21 cellular contexts compared by ENCODE assay signal in the genomic region with DNA sequence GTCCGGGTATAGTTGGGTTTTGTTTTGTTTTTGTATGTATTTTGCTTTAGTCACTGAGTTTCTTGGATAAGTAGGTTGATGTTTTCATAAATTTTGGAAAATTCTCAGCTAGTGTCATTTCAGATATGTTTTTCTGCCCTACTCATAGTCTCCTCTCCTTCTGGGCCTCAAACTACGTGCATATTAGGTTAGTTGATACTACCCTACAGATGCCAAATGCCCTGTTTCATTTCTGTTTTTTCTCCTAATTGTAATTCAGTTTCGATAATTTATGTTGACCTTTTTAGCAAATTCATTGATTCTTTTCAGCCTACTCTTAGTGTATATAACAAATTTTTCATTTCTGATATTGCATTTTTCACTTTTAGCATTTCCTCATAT.
DNase-seq lines count a peak whose midpoint lies in the region; ATAC-seq and TF ChIP-seq lines count a peak whose summit lies in the region.
"Had no signal": no experiment of that assay in that cellular context is flagged by ENCODE, and none has a peak within 500 bp of the region (broad histone marks: within the 10 kb centered on the region; RNA-seq: fewer than 3 reads in every experiment).

No MANE protein-coding gene starts in this region.

- H3K9ac ChIP-seq in DND-41 (ENCODE audit: low read depth, low read length) (peak overlapping the region; percentile 56), OCI-LY3 (ENCODE audit: low read length) (peak overlapping the region; percentile 66), neural progenitor cell (no peak overlapping the region)
- H3K9ac ChIP-seq: GM23248 had no signal

- H3K27ac ChIP-seq in DND-41 (ENCODE audit: low read length) (peak overlapping the region; percentile 95), OCI-LY3 (ENCODE audit: low read length) (peak overlapping the region; percentile 95), neural progenitor cell (no peak overlapping the region)
- H3K27ac ChIP-seq: A549, GM23248, Peyer's patch had no signal

- DNase-seq in DND-41: no peak
- DNase-seq in neural progenitor cell (ENCODE audit: low spot score): no peak
- no peak for DNase-seq in activated naive CD4-positive, alpha-beta T cell treated with Interleukin-2 at 50 U/mL for 16 hours
- DNase-seq in NCI-H1436 (lab: John Stamatoyannopoulos, UW): no peak
- no peak for DNase-seq in type B pancreatic cell (ENCODE audit: extremely low spot score, unreplicated experiment)
- DNase-seq: CD4-positive, CD25-positive, alpha-beta regulatory T cell; GM23248; Kasumi-1; MM.1S; NCI-H1048; NCI-H1436 treated with DMSO at 0.1 percent for 48 hours; NCI-H2227 treated with DMSO at 0.1 percent for 48 hours; NCI-H510A; NK-92 treated with Interleukin-12 subunit alpha and Interleukin-12 subunit beta, amount 100 ng/mL, for 24 hours; Peyer's patch; T-cell had no signal

- H3K36me3 Mint-ChIP-seq in neural progenitor cell (no peaks in the 10 kb centered on the region), type B pancreatic cell (no peaks in the 10 kb centered on the region)
- H3K36me3 Mint-ChIP-seq: CD4-positive, CD25-positive, alpha-beta regulatory T cell; T-cell had no signal

- H3K27ac Mint-ChIP-seq in neural progenitor cell: no peak overlapping the region
- no peak overlapping the region for H3K27ac Mint-ChIP-seq in type B pancreatic cell
- H3K27ac Mint-ChIP-seq: CD4-positive, CD25-positive, alpha-beta regulatory T cell; T-cell had no signal

- ATAC-seq in DND-41 (ENCODE audit: insufficient read depth, low read depth) (peak; percentile 15), GM21723 (IDR thresholded peaks at IDR 0.05; ENCODE audit: unreplicated experiment) (peak; percentile 10)
- ATAC-seq: A549, SK-N-SH treated with all-trans-retinoic acid at 6 μM for 48 hours, T-cell had no signal

- H3K9me3 ChIP-seq in DND-41 (ENCODE audit: insufficient read depth, low read length, severe bottlenecking): peaks cover 17% of the 10 kb centered on the region
- H3K9me3 ChIP-seq in OCI-LY3 (ENCODE audit: insufficient read depth, low read length): no peaks in the 10 kb centered on the region
- no peaks in the 10 kb centered on the region for H3K9me3 ChIP-seq in neural progenitor cell (ENCODE audit: low read depth)
- H3K9me3 ChIP-seq: A549, HAP-1, Peyer's patch had no signal

- peak overlapping the region; percentile 82 for H2AFZ ChIP-seq in DND-41 (ENCODE audit: low read depth, low read length)
- peak overlapping the region; percentile 94 for H2AFZ ChIP-seq in OCI-LY3 (ENCODE audit: low read depth, low read length)
- H2AFZ ChIP-seq in neural progenitor cell (replicated peaks): peak overlapping the region; percentile 53
- H2AFZ ChIP-seq: GM23248 had no signal

- H3K4me1 ChIP-seq in DND-41 (ENCODE audit: insufficient read depth, low read length): peaks cover 47% of the 10 kb centered on the region
- peaks cover 45% of the 10 kb centered on the region for H3K4me1 ChIP-seq in OCI-LY3 (ENCODE audit: low read length)
- H3K4me1 ChIP-seq in neural progenitor cell: no peaks in the 10 kb centered on the region
- H3K4me1 ChIP-seq: A549, HAP-1, Peyer's patch had no signal

- no peaks in the 10 kb centered on the region for H3K4me1 Mint-ChIP-seq in neural progenitor cell
- no peaks in the 10 kb centered on the region for H3K4me1 Mint-ChIP-seq in type B pancreatic cell (ENCODE audit: unreplicated experiment)
- H3K4me1 Mint-ChIP-seq: CD4-positive, CD25-positive, alpha-beta regulatory T cell; T-cell had no signal

- H3F3A ChIP-seq in neural progenitor cell (ENCODE audit: low read depth): no peaks in the 10 kb centered on the region

- TF ChIP-seq CTCF in DND-41 (IDR thresholded peaks at IDR 0.05; ENCODE audit: borderline replicate concordance, extremely low read depth, low read length, poor library complexity, severe bottlenecking) (no peak), OCI-LY3 (IDR thresholded peaks at IDR 0.05; ENCODE audit: low read depth, low read length) (no peak), neural progenitor cell (IDR thresholded peaks at IDR 0.05) (no peak), type B pancreatic cell (conservative IDR thresholded peaks at IDR 0.05) (no peak)

- H3K4me3 Mint-ChIP-seq in neural progenitor cell (no peak overlapping the region), type B pancreatic cell (no peak overlapping the region)
- H3K4me3 Mint-ChIP-seq: CD4-positive, CD25-positive, alpha-beta regulatory T cell; T-cell had no signal

- H3K27me3 Mint-ChIP-seq in neural progenitor cell (ENCODE audit: insufficient read depth, low read depth): peaks cover 2% of the 10 kb centered on the region
- no peaks in the 10 kb centered on the region for H3K27me3 Mint-ChIP-seq in type B pancreatic cell
- H3K27me3 Mint-ChIP-seq: CD4-positive, CD25-positive, alpha-beta regulatory T cell; T-cell had no signal

- H3K4me3 ChIP-seq in DND-41 (ENCODE audit: low read depth in 1 of 2, low read length in 2 of 2) (peak overlapping the region in 1 of 2 experiments; percentile 36; a peak in 2 of 4 replicates), OCI-LY3 (ENCODE audit: low read length) (peak overlapping the region; percentile 38), neural progenitor cell (no peak overlapping the region)
- H3K4me3 ChIP-seq: A549, GM23248, HAP-1, Peyer's patch had no signal

- H3K79me2 ChIP-seq in DND-41 (ENCODE audit: insufficient read depth, low read length) (no peaks in the 10 kb centered on the region), OCI-LY3 (ENCODE audit: low read length) (no peaks in the 10 kb centered on the region), neural progenitor cell (ENCODE audit: low read depth) (no peaks in the 10 kb centered on the region)

- H3K27me3 ChIP-seq in DND-41 (ENCODE audit: insufficient read depth, low read length, poor library complexity): no peaks in the 10 kb centered on the region
- no peaks in the 10 kb centered on the region for H3K27me3 ChIP-seq in OCI-LY3 (ENCODE audit: low read depth, low read length)
- no peaks in the 10 kb centered on the region for H3K27me3 ChIP-seq in neural progenitor cell
- H3K27me3 ChIP-seq: Peyer's patch had no signal

- H4K20me1 ChIP-seq in DND-41 (ENCODE audit: insufficient read depth, low read length) (no peaks in the 10 kb centered on the region), OCI-LY3 (ENCODE audit: insufficient read depth, low read length) (no peaks in the 10 kb centered on the region), neural progenitor cell (ENCODE audit: low read depth) (no peaks in the 10 kb centered on the region)

- H3K36me3 ChIP-seq in DND-41 (ENCODE audit: insufficient read depth, low read length) (0 out of 2 replicates have a peak, but pooled peaks cover 4% of the 10 kb centered on the region), OCI-LY3 (replicated peaks; ENCODE audit: low read depth, low read length) (peaks cover 34% of the 10 kb centered on the region), neural progenitor cell (no peaks in the 10 kb centered on the region)
- H3K36me3 ChIP-seq: HAP-1, Peyer's patch had no signal

- H3K4me2 ChIP-seq in DND-41 (ENCODE audit: insufficient read depth, low read length): peak overlapping the region; percentile 55
- H3K4me2 ChIP-seq in OCI-LY3 (ENCODE audit: low read length): peak overlapping the region; percentile 65
- H3K4me2 ChIP-seq in neural progenitor cell: no peak overlapping the region
- H3K4me2 ChIP-seq: A549 had no signal

- H3K9me3 Mint-ChIP-seq in neural progenitor cell: peaks cover 3% of the 10 kb centered on the region
- no peaks in the 10 kb centered on the region for H3K9me3 Mint-ChIP-seq in type B pancreatic cell
